Comparison of ENCODE assay signal across 9 cellular contexts in genomic region chr17:77383613-77384608, GRCh38.
DNase-seq lines count a peak whose midpoint lies in the region; ATAC-seq lines count a peak whose summit lies in the region.
"Had no signal": no experiment of that assay in that cellular context is flagged by ENCODE, and none has a peak within 500 bp of the region (broad histone marks: within the 10 kb centered on the region; RNA-seq: fewer than 3 reads in every experiment).

No MANE protein-coding gene starts in this region.

- no peak overlapping the region for H3K4me3 Mint-ChIP-seq in activated naive CD8-positive, alpha-beta T cell treated with anti-CD3 and anti-CD28 coated beads, Interleukin-2, amount 10 ng/mL, durations not matched to agents 7 days and 5 days
- no peak overlapping the region for H3K4me3 Mint-ChIP-seq in activated naive CD8-positive, alpha-beta T cell treated with anti-CD3 and anti-CD28 coated beads, Interleukin-2, amount 50 U/mL, for 24 hours

- intact Hi-C loops in aorta (cut with DNase I) = no loop called here

- H3K36me3 ChIP-seq in aorta (ENCODE audit: control insufficient read depth in 1 of 2, insufficient read depth in 2 of 2, low read length in 1 of 2) = no peaks in the 10 kb centered on the region

- no peak for ATAC-seq in activated naive CD8-positive, alpha-beta T cell treated with anti-CD3 and anti-CD28 coated beads, Interleukin-2, amount 10 ng/mL, durations not matched to agents 7 days and 5 days (ENCODE audit: low read depth)
- ATAC-seq in activated naive CD8-positive, alpha-beta T cell treated with anti-CD3 and anti-CD28 coated beads, Interleukin-2, amount 50 U/mL, for 24 hours = no peak
- ATAC-seq in aorta (ENCODE audit: low FRiP score) (no peak), GM18868 (IDR thresholded peaks at IDR 0.05; ENCODE audit: unreplicated experiment) (no peak), HG03039 (IDR thresholded peaks at IDR 0.05; ENCODE audit: unreplicated experiment) (no peak)

- POLR2A ChIA-PET in activated naive CD8-positive, alpha-beta T cell treated with anti-CD3 and anti-CD28 coated beads, Interleukin-2, amount 10 ng/mL, durations not matched to agents 7 days and 5 days (lab: Charles Lee) = interaction anchor here (1.7 to 2.3 kb wide), 4 partner anchors 8 to 57 kb away, joined by 9 to 15 read pairs (median 12); no protein-coding TSS in a partner anchor

- no peaks in the 10 kb centered on the region for H3K9me3 Mint-ChIP-seq in activated naive CD8-positive, alpha-beta T cell treated with anti-CD3 and anti-CD28 coated beads, Interleukin-2, amount 10 ng/mL, durations not matched to agents 7 days and 5 days
- H3K9me3 Mint-ChIP-seq in activated naive CD8-positive, alpha-beta T cell treated with anti-CD3 and anti-CD28 coated beads, Interleukin-2, amount 50 U/mL, for 24 hours = no peaks in the 10 kb centered on the region

- peaks cover 62% of the 10 kb centered on the region for H3K4me1 Mint-ChIP-seq in activated naive CD8-positive, alpha-beta T cell treated with anti-CD3 and anti-CD28 coated beads, Interleukin-2, amount 10 ng/mL, durations not matched to agents 7 days and 5 days
- H3K4me1 Mint-ChIP-seq in activated naive CD8-positive, alpha-beta T cell treated with anti-CD3 and anti-CD28 coated beads, Interleukin-2, amount 50 U/mL, for 24 hours = peaks cover 70% of the 10 kb centered on the region

- no peak overlapping the region for H3K4me3 ChIP-seq in aorta (ENCODE audit: low read length in 2 of 2)
- H3K4me3 ChIP-seq: SK-N-MC had no signal

- DNase-seq in activated naive CD8-positive, alpha-beta T cell treated with anti-CD3 and anti-CD28 coated beads, Interleukin-2, amount 10 ng/mL, durations not matched to agents 7 days and 5 days = no peak
- no peak for DNase-seq in activated naive CD8-positive, alpha-beta T cell treated with anti-CD3 and anti-CD28 coated beads, Interleukin-2, amount 50 U/mL, for 24 hours
- DNase-seq in cerebellar cortex (ENCODE audit: low spot score) (peak; percentile 34), myocyte (ENCODE audit: low read depth) (peak; percentile 60), aorta (peak; percentile 81 to 90), inferior parietal cortex (ENCODE audit: extremely low spot score) (no peak)

- H3K27me3 Mint-ChIP-seq in activated naive CD8-positive, alpha-beta T cell treated with anti-CD3 and anti-CD28 coated beads, Interleukin-2, amount 10 ng/mL, durations not matched to agents 7 days and 5 days = no peaks in the 10 kb centered on the region
- H3K27me3 Mint-ChIP-seq in activated naive CD8-positive, alpha-beta T cell treated with anti-CD3 and anti-CD28 coated beads, Interleukin-2, amount 50 U/mL, for 24 hours = no peaks in the 10 kb centered on the region

- H3K4me1 ChIP-seq in aorta (ENCODE audit: control insufficient read depth in 1 of 2, insufficient read depth in 2 of 2, low read length in 2 of 2) = no peaks in the 10 kb centered on the region

- no peaks in the 10 kb centered on the region for H3K9me3 ChIP-seq in aorta (ENCODE audit: control insufficient read depth, low read length)

- H3K27ac Mint-ChIP-seq in activated naive CD8-positive, alpha-beta T cell treated with anti-CD3 and anti-CD28 coated beads, Interleukin-2, amount 10 ng/mL, durations not matched to agents 7 days and 5 days = peak overlapping the region; percentile 90
- H3K27ac Mint-ChIP-seq in activated naive CD8-positive, alpha-beta T cell treated with anti-CD3 and anti-CD28 coated beads, Interleukin-2, amount 50 U/mL, for 24 hours = no peak overlapping the region

- 55 to 58% methylated on average over 29 of the region's 29 CpGs for WGBS in aorta, 2 donors

- no peaks in the 10 kb centered on the region for H3K27me3 ChIP-seq in aorta (ENCODE audit: control insufficient read depth in 1 of 2, insufficient read depth in 2 of 2, low read length in 1 of 2)

- H3K36me3 Mint-ChIP-seq in activated naive CD8-positive, alpha-beta T cell treated with anti-CD3 and anti-CD28 coated beads, Interleukin-2, amount 10 ng/mL, durations not matched to agents 7 days and 5 days = peaks cover 8% of the 10 kb centered on the region
- no peaks in the 10 kb centered on the region for H3K36me3 Mint-ChIP-seq in activated naive CD8-positive, alpha-beta T cell treated with anti-CD3 and anti-CD28 coated beads, Interleukin-2, amount 50 U/mL, for 24 hours (ENCODE audit: low read depth)

- H3K27ac ChIP-seq in aorta (ENCODE audit: low read depth in 1 of 2, low read length in 2 of 2) = peak overlapping the region in 1 of 2 donors; percentile 29
- H3K27ac ChIP-seq: SK-N-MC had no signal

Comparison
In these comparisons a context has a peak if more than half of its experiments do, and no peak if none do; other contexts are left out.
1. DNase-seq: peak in cerebellar cortex (single experiment), myocyte (single experiment) and aorta (2 of 2); none in activated naive CD8-positive, alpha-beta T cell treated with anti-CD3 and anti-CD28 coated beads, Interleukin-2, amount 10 ng/mL, durations not matched to agents 7 days and 5 days (single experiment), activated naive CD8-positive, alpha-beta T cell treated with anti-CD3 and anti-CD28 coated beads, Interleukin-2, amount 50 U/mL, for 24 hours (single experiment) and inferior parietal cortex (single experiment).